In genomic region chr5:69370335-69370734, GRCh38 we compare ENCODE assay signal across 8 cellular contexts. TPM values are rescaled to one million over a fixed set of nuclear protein-coding genes. Genes with fewer than 3 reads are reported as not detected.
DNase-seq lines count a peak whose midpoint lies in the region; ATAC-seq, FAIRE-seq and TF ChIP-seq lines count a peak whose summit lies in the region.
"Not testable (repeated sequence)": the region's sequence is repeated elsewhere in the genome, so short reads cannot be mapped to it uniquely, and the experiment has no call there.

No MANE protein-coding gene starts in this region.

- intact Hi-C loops in CD4-positive, alpha-beta T cell (cut with DNase I, micrococcal nuclease): loop anchor here in 1 of 2 experiments (5.0 kb wide), 1 partner anchor 138 kb away; the partner anchor contains the start of gene CDK7
- intact Hi-C loops in HepG2 (cut with micrococcal nuclease; ENCODE audit: unreplicated experiment); pancreas (cut with DNase I): not testable (repeated sequence)

- POLR2A ChIA-PET in CD4-positive, alpha-beta T cell (lab: Charles Lee): interaction anchor here (1.7 to 2.1 kb wide), 3 partner anchors 37 to 277 kb away, joined by 10 to 17 read pairs (median 11); partner anchors contain the start of genes CCDC125, CDK7 and SLC30A5
- POLR2A ChIA-PET in HepG2 (lab: Yijun Ruan, JAX): interaction anchor here (0.6 to 1.2 kb wide), 2 partner anchors 35 to 148 kb away, joined by 3 read pairs; no protein-coding TSS in a partner anchor

- H3K4me3 ChIP-seq in HUES64 (ENCODE audit: low read length) (peak overlapping the region; percentile 74), adipocyte (ENCODE audit: low read length) (peak overlapping the region; percentile 95), epithelial cell of proximal tubule (ENCODE audit: low read depth, low read length) (peak overlapping the region; percentile 91), HepG2 (replicated peaks in 1 of 3; ENCODE audit: insufficient read depth in 1 of 3, low read depth in 2 of 3, low read length in 3 of 3) (peak overlapping the region; percentile 88 to 99 (median 93)), pancreas (peak overlapping the region; percentile 66 to 85 (median 73)), thymus (ENCODE audit: low read length) (peak overlapping the region; percentile 98)

- H3K4me1 ChIP-seq in HUES64 (ENCODE audit: insufficient read depth, low read length) (peaks cover 14% of the 10 kb centered on the region; the same call in 1 of the 2 replicates), adipocyte (ENCODE audit: control insufficient read depth, insufficient read depth, low read length) (peaks cover 24% of the 10 kb centered on the region), HepG2 (ENCODE audit: insufficient read depth, low read length) (peaks cover 41% of the 10 kb centered on the region), pancreas (peaks cover 5 to 18% (median 6%) of the 10 kb centered on the region in 3 donors)
- H3K4me1 ChIP-seq in thymus (ENCODE audit: control insufficient read depth, insufficient read depth, low read length): not testable (repeated sequence)

- FAIRE-seq in HepG2 (lab: Jason Lieb, UNC); pancreas (lab: Jason Lieb, UNC): not testable (repeated sequence)

- not testable (repeated sequence) for TF ChIP-seq RAD21 in HepG2 (CRISPR knock-in tag; IDR thresholded peaks at IDR 0.05)

- CTCF ChIA-PET in CD4-positive, alpha-beta T cell (lab: Charles Lee): interaction anchor here (1.0 to 1.2 kb wide), 3 partner anchors 36 to 327 kb away, joined by 3 to 7 read pairs (median 4); partner anchors contain the start of gene SLC30A5
- CTCF ChIA-PET in HepG2 (lab: Yijun Ruan, JAX; ENCODE audit: low intra/inter-chr PET ratio, low total read pairs): not testable (repeated sequence)

- ATAC-seq in CD4-positive, alpha-beta T cell (ENCODE audit: poor library complexity); T-helper 17 cell; HepG2; pancreas: not testable (repeated sequence)

- peaks cover 12% of the 10 kb centered on the region for H4K20me1 ChIP-seq in HepG2 (ENCODE audit: insufficient read depth, low read length)

- H3K27me3 Mint-ChIP-seq in CD4-positive, alpha-beta T cell; T-helper 17 cell: not testable (repeated sequence)

- H3K9ac ChIP-seq in HUES64 (ENCODE audit: low read depth, low read length) (peak overlapping the region; percentile 98), adipocyte (ENCODE audit: low read length) (peak overlapping the region; percentile 99), HepG2 (ENCODE audit: insufficient read depth, low read depth, low read length) (peak overlapping the region; percentile 95)

- BruUV-seq in HepG2 (replicated peaks; lab: Mats Ljungman, UMichigan): TSS peak; percentile 66

- not testable (repeated sequence) for TF ChIP-seq POLR2A in HepG2 (IDR thresholded peaks at IDR 0.05; ENCODE audit: insufficient read depth in 1 of 2, low read depth in 2 of 2, low read length in 2 of 2)

- DNase-seq in CD4-positive, alpha-beta T cell; T-helper 17 cell; adipocyte (ENCODE audit: low read depth); epithelial cell of proximal tubule (ENCODE audit: low read depth); HepG2 (ENCODE audit: low spot score); pancreas: not testable (repeated sequence)

- not testable (repeated sequence) for TF ChIP-seq EP300 in HepG2 (IDR thresholded peaks at IDR 0.05; ENCODE audit: low read depth in 2 of 2, low read length in 2 of 2); HepG2 (CRISPR knock-in tag; IDR thresholded peaks at IDR 0.05; ENCODE audit: borderline replicate concordance)

- peak overlapping the region; percentile 81 for H3K4me2 ChIP-seq in HepG2 (ENCODE audit: low read depth, low read length)

- peak overlapping the region; percentile 98 for H3K27ac ChIP-seq in CD4-positive, alpha-beta T cell (ENCODE audit: low read depth, low read length)
- H3K27ac ChIP-seq in HUES64 (ENCODE audit: low read depth, low read length); thymus (ENCODE audit: low read depth): not testable (repeated sequence)
- peak overlapping the region; percentile 100 for H3K27ac ChIP-seq in HepG2 (ENCODE audit: extremely low read length, insufficient read depth, low read length)
- peak overlapping the region in 2 of 4 donors; percentile 98 to 100 for H3K27ac ChIP-seq in pancreas

- peak overlapping the region; percentile 98 for H3K27ac Mint-ChIP-seq in CD4-positive, alpha-beta T cell
- peak overlapping the region; percentile 95 for H3K27ac Mint-ChIP-seq in T-helper 17 cell

- H3K4me3 Mint-ChIP-seq in CD4-positive, alpha-beta T cell: peak overlapping the region; percentile 92
- peak overlapping the region; percentile 95 for H3K4me3 Mint-ChIP-seq in T-helper 17 cell

- peaks cover 49% of the 10 kb centered on the region for H3K4me1 Mint-ChIP-seq in CD4-positive, alpha-beta T cell (ENCODE audit: low read depth)
- peaks cover 19% of the 10 kb centered on the region for H3K4me1 Mint-ChIP-seq in T-helper 17 cell

- in situ Hi-C loops in HepG2 (cut with HindIII; ENCODE audit: extremely low pct_ligation_motif_present, low pct_unique_long_range_greater_than_20kb): not testable (repeated sequence)

- H3K9me3 Mint-ChIP-seq in CD4-positive, alpha-beta T cell: not testable (repeated sequence)

- H3K9me3 ChIP-seq in CD4-positive, alpha-beta T cell (ENCODE audit: control insufficient read depth, low read length); HUES64 (ENCODE audit: insufficient read depth, low read depth, low read length); T-helper 17 cell (ENCODE audit: control insufficient read depth, low read length, poor library complexity, severe bottlenecking); adipocyte (ENCODE audit: control insufficient read depth, low read length); HepG2 (ENCODE audit: low read length); pancreas; thymus (ENCODE audit: control insufficient read depth): not testable (repeated sequence)

- peaks cover 57% of the 10 kb centered on the region for H3K36me3 Mint-ChIP-seq in CD4-positive, alpha-beta T cell (ENCODE audit: low read depth)
- not testable (repeated sequence) for H3K36me3 Mint-ChIP-seq in T-helper 17 cell (ENCODE audit: low read depth)

- H2AFZ ChIP-seq in HepG2 (ENCODE audit: low read length): not testable (repeated sequence)

- H3K79me2 ChIP-seq in HepG2 (ENCODE audit: insufficient read depth, low read length): peaks cover 62% of the 10 kb centered on the region

- H3K27me3 ChIP-seq in CD4-positive, alpha-beta T cell (ENCODE audit: control insufficient read depth, insufficient read depth, low read length); HUES64 (ENCODE audit: insufficient read depth, low read length); adipocyte (replicated peaks; ENCODE audit: control insufficient read depth, insufficient read depth, low read length); HepG2 (ENCODE audit: control insufficient read depth in 1 of 2, insufficient read depth in 2 of 2, low read length in 2 of 2); pancreas; thymus (ENCODE audit: control insufficient read depth, insufficient read depth): not testable (repeated sequence)

- WGBS in HUES64: 3% methylated on average over 16 of the region's 16 CpGs
- 1% methylated on average over 16 of the region's 16 CpGs for WGBS in HepG2 (ENCODE audit: low lambda C conversion rate)
- 0 to 1% methylated on average over 16 of the region's 16 CpGs for WGBS in pancreas, 2 donors
- WGBS in thymus: 5% methylated on average over 16 of the region's 16 CpGs

- TF ChIP-seq CTCF in CD4-positive, alpha-beta T cell (IDR thresholded peaks at IDR 0.05); epithelial cell of proximal tubule (conservative IDR thresholded peaks at IDR 0.05; ENCODE audit: low read depth, low read length); HepG2 (CRISPR knock-in tag; IDR thresholded peaks at IDR 0.05); pancreas (IDR thresholded peaks at IDR 0.05): not testable (repeated sequence)

- H3K36me3 ChIP-seq in HUES64 (ENCODE audit: insufficient read depth, low read length) (peaks cover 39% of the 10 kb centered on the region), adipocyte (ENCODE audit: control insufficient read depth, insufficient read depth, low read length, severe bottlenecking) (peaks cover 27% of the 10 kb centered on the region), HepG2 (replicated peaks in 1 of 2; ENCODE audit: control insufficient read depth in 1 of 2, insufficient read depth in 2 of 2, low read length in 2 of 2) (peaks cover 5 to 21% of the 10 kb centered on the region in 2 experiments; a peak in 4 of 5 replicates), pancreas (peaks cover 0 to 17% (median 9%) of the 10 kb centered on the region in 3 donors)
- not testable (repeated sequence) for H3K36me3 ChIP-seq in thymus (ENCODE audit: control insufficient read depth, insufficient read depth)

RNA-seq across cellular contexts. Expression of gene RAD17, which starts 0.7 kb away (rescaled TPM):
- total RNA-seq in CD4-positive, alpha-beta T cell: 10 to 100 TPM; 15.7 to 19.1 TPM
- 24.6 TPM for polyA plus RNA-seq in HUES64 (2013, experiment 1 of 2)
- polyA plus RNA-seq in HUES64 (2013, experiment 2 of 2): 28.0 TPM
- total RNA-seq in T-helper 17 cell (10 to 100 TPM; 19.9 TPM), epithelial cell of proximal tubule (12.4 and 19.5 TPM in 2 replicates), HepG2 (2016; rRNA removed; fragmentation: Illumina TruSeq; extraction: Trizol) (25.9 and 29.8 TPM in 2 replicates), pancreas (10 to 100 TPM in 5 of 6 donors, 1 to 10 TPM in 1; 8.0 to 15.3 (median 11.3) TPM)
- 9.4 and 11.1 TPM in 2 replicates for total RNA-seq in HepG2 (2016; cell fraction: cytosol; rRNA removed; fragmentation: Illumina TruSeq; extraction: Trizol; ENCODE audit: low read depth)
- 25.6 and 26.4 TPM in 2 replicates for total RNA-seq in HepG2 (2016; cell fraction: insoluble cytoplasmic fraction; rRNA removed; fragmentation: Illumina TruSeq; extraction: Trizol)
- 23.9 and 26.0 TPM in 2 replicates for total RNA-seq in HepG2 (2016; cell fraction: membrane; rRNA removed; fragmentation: Illumina TruSeq; extraction: Trizol)
- total RNA-seq in HepG2 (2016; cell fraction: nucleus; rRNA removed; fragmentation: Illumina TruSeq; extraction: Trizol): 27.9 and 35.1 TPM in 2 replicates
- polyA plus RNA-seq in HepG2 (2011; rRNA removed) (23.7 and 24.0 TPM in 2 replicates), pancreas (10 to 100 TPM in 1 of 2 donors, 1 to 10 TPM in 1; 9.5 to 16.8 TPM), thymus (28.3 TPM)
- 8.5 and 9.4 TPM in 2 replicates for polyA plus RNA-seq in HepG2 (2011; cell fraction: cytosol; rRNA removed)
- polyA plus RNA-seq in HepG2 (2011; cell fraction: nucleus; rRNA removed): 22.9 and 25.3 TPM in 2 replicates
- 15.5 and 20.1 TPM in 2 replicates for polyA plus RNA-seq in HepG2 (2012)
- polyA plus RNA-seq in HepG2 (2016; cell fraction: cytosol; fragmentation: Illumina TruSeq; extraction: Trizol; ENCODE audit: low read depth): 4.9 and 6.9 TPM in 2 replicates
- 25.8 and 28.2 TPM in 2 replicates for polyA plus RNA-seq in HepG2 (2016; cell fraction: insoluble cytoplasmic fraction; fragmentation: Illumina TruSeq; extraction: Trizol; ENCODE audit: low read depth)
- polyA plus RNA-seq in HepG2 (2016; cell fraction: membrane; fragmentation: Illumina TruSeq; extraction: Trizol; ENCODE audit: low read depth): 14.6 and 15.5 TPM in 2 replicates
- polyA plus RNA-seq in HepG2 (2016; cell fraction: nucleus; fragmentation: Illumina TruSeq; extraction: Trizol; ENCODE audit: insufficient read depth, low read depth): 41.9 and 44.3 TPM in 2 replicates
- 34.2 and 35.8 TPM in 2 replicates for polyA minus RNA-seq in HepG2 (2011; rRNA and poly(A)+ RNA removed; ENCODE audit: low replicate concordance)
- 9.0 and 12.0 TPM in 2 replicates for polyA minus RNA-seq in HepG2 (2011; cell fraction: cytosol; rRNA and poly(A)+ RNA removed)
- polyA minus RNA-seq in HepG2 (2011; cell fraction: nucleus; rRNA and poly(A)+ RNA removed): 56.1 and 59.7 TPM in 2 replicates

RNA-seq across cellular contexts. Expression of gene AK6, which starts 1.0 kb away (rescaled TPM):
- 10 to 100 TPM in 1 of 2 experiments, 1 to 10 TPM in 1; 8.2 to 10.6 TPM for total RNA-seq in CD4-positive, alpha-beta T cell
- 45.5 TPM for polyA plus RNA-seq in HUES64 (2013, experiment 1 of 2)
- 47.6 TPM for polyA plus RNA-seq in HUES64 (2013, experiment 2 of 2)
- total RNA-seq in T-helper 17 cell (10 to 100 TPM in 1 of 2 donors, 1 to 10 TPM in 1; 8.8 to 12.6 TPM), epithelial cell of proximal tubule (14.8 and 33.0 TPM in 2 replicates), HepG2 (2016; rRNA removed; fragmentation: Illumina TruSeq; extraction: Trizol) (77.2 and 123 TPM in 2 replicates), pancreas (10 to 100 TPM in 4 of 6 donors, 1 to 10 TPM in 2; 8.4 to 16.3 (median 13.0) TPM)
- 19.9 and 26.6 TPM in 2 replicates for total RNA-seq in HepG2 (2016; cell fraction: cytosol; rRNA removed; fragmentation: Illumina TruSeq; extraction: Trizol; ENCODE audit: low read depth)
- total RNA-seq in HepG2 (2016; cell fraction: insoluble cytoplasmic fraction; rRNA removed; fragmentation: Illumina TruSeq; extraction: Trizol): 86.9 and 113 TPM in 2 replicates
- 29.6 and 39.6 TPM in 2 replicates for total RNA-seq in HepG2 (2016; cell fraction: membrane; rRNA removed; fragmentation: Illumina TruSeq; extraction: Trizol)
- total RNA-seq in HepG2 (2016; cell fraction: nucleus; rRNA removed; fragmentation: Illumina TruSeq; extraction: Trizol): 30.1 and 40.3 TPM in 2 replicates
- polyA plus RNA-seq in HepG2 (2011; rRNA removed) (23.9 and 31.1 TPM in 2 replicates), pancreas (10 to 100 TPM; 27.3 to 28.5 TPM), thymus (69.4 TPM)
- 7.2 and 13.4 TPM in 2 replicates for polyA plus RNA-seq in HepG2 (2011; cell fraction: cytosol; rRNA removed)
- polyA plus RNA-seq in HepG2 (2011; cell fraction: nucleus; rRNA removed): 5.2 and 7.5 TPM in 2 replicates
- 58.7 and 68.0 TPM in 2 replicates for polyA plus RNA-seq in HepG2 (2012)
- polyA plus RNA-seq in HepG2 (2016; cell fraction: cytosol; fragmentation: Illumina TruSeq; extraction: Trizol; ENCODE audit: low read depth): 27.2 and 28.8 TPM in 2 replicates
- polyA plus RNA-seq in HepG2 (2016; cell fraction: insoluble cytoplasmic fraction; fragmentation: Illumina TruSeq; extraction: Trizol; ENCODE audit: low read depth): 115 and 135 TPM in 2 replicates
- 30.4 and 34.6 TPM in 2 replicates for polyA plus RNA-seq in HepG2 (2016; cell fraction: membrane; fragmentation: Illumina TruSeq; extraction: Trizol; ENCODE audit: low read depth)
- 58.3 and 67.4 TPM in 2 replicates for polyA plus RNA-seq in HepG2 (2016; cell fraction: nucleus; fragmentation: Illumina TruSeq; extraction: Trizol; ENCODE audit: insufficient read depth, low read depth)
- polyA minus RNA-seq in HepG2 (2011; rRNA and poly(A)+ RNA removed; ENCODE audit: low replicate concordance): 1.1 and 3.2 TPM in 2 replicates
- polyA minus RNA-seq in HepG2 (2011; cell fraction: cytosol; rRNA and poly(A)+ RNA removed): 8.1 and 9.9 TPM in 2 replicates
- polyA minus RNA-seq in HepG2 (2011; cell fraction: nucleus; rRNA and poly(A)+ RNA removed): 8.4 and 11.6 TPM in 2 replicates

RNA-seq across cellular contexts. Expression of gene TAF9, which starts 1.0 kb away (rescaled TPM):
- 10 to 100 TPM; 53.8 to 54.2 TPM for total RNA-seq in CD4-positive, alpha-beta T cell
- 99.0 TPM for polyA plus RNA-seq in HUES64 (2013, experiment 1 of 2)
- 105 TPM for polyA plus RNA-seq in HUES64 (2013, experiment 2 of 2)
- total RNA-seq in T-helper 17 cell (10 to 100 TPM; 44.3 to 45.5 TPM), epithelial cell of proximal tubule (34.5 and 79.5 TPM in 2 replicates), HepG2 (2016; rRNA removed; fragmentation: Illumina TruSeq; extraction: Trizol) (113 and 158 TPM in 2 replicates), pancreas (10 to 100 TPM; 15.6 to 28.9 (median 24.0) TPM)
- total RNA-seq in HepG2 (2016; cell fraction: cytosol; rRNA removed; fragmentation: Illumina TruSeq; extraction: Trizol; ENCODE audit: low read depth): 89.1 and 123 TPM in 2 replicates
- total RNA-seq in HepG2 (2016; cell fraction: insoluble cytoplasmic fraction; rRNA removed; fragmentation: Illumina TruSeq; extraction: Trizol): 117 and 158 TPM in 2 replicates
- 138 and 162 TPM in 2 replicates for total RNA-seq in HepG2 (2016; cell fraction: membrane; rRNA removed; fragmentation: Illumina TruSeq; extraction: Trizol)
- total RNA-seq in HepG2 (2016; cell fraction: nucleus; rRNA removed; fragmentation: Illumina TruSeq; extraction: Trizol): 53.5 and 61.0 TPM in 2 replicates
- polyA plus RNA-seq in HepG2 (2011; rRNA removed) (163 and 218 TPM in 2 replicates), pancreas (10 to 100 TPM; 25.2 to 34.8 TPM), thymus (110 TPM)
- polyA plus RNA-seq in HepG2 (2011; cell fraction: cytosol; rRNA removed): 120 and 161 TPM in 2 replicates
- 61.6 and 88.4 TPM in 2 replicates for polyA plus RNA-seq in HepG2 (2011; cell fraction: nucleus; rRNA removed)
- 126 and 134 TPM in 2 replicates for polyA plus RNA-seq in HepG2 (2012)
- polyA plus RNA-seq in HepG2 (2016; cell fraction: cytosol; fragmentation: Illumina TruSeq; extraction: Trizol; ENCODE audit: low read depth): 140 and 201 TPM in 2 replicates
- 215 and 221 TPM in 2 replicates for polyA plus RNA-seq in HepG2 (2016; cell fraction: insoluble cytoplasmic fraction; fragmentation: Illumina TruSeq; extraction: Trizol; ENCODE audit: low read depth)
- 169 and 209 TPM in 2 replicates for polyA plus RNA-seq in HepG2 (2016; cell fraction: membrane; fragmentation: Illumina TruSeq; extraction: Trizol; ENCODE audit: low read depth)
- polyA plus RNA-seq in HepG2 (2016; cell fraction: nucleus; fragmentation: Illumina TruSeq; extraction: Trizol; ENCODE audit: insufficient read depth, low read depth): 106 and 107 TPM in 2 replicates
- 35.6 and 91.9 TPM in 2 replicates for polyA minus RNA-seq in HepG2 (2011; rRNA and poly(A)+ RNA removed; ENCODE audit: low replicate concordance)
- 50.7 and 61.5 TPM in 2 replicates for polyA minus RNA-seq in HepG2 (2011; cell fraction: cytosol; rRNA and poly(A)+ RNA removed)
- 67.7 and 76.2 TPM in 2 replicates for polyA minus RNA-seq in HepG2 (2011; cell fraction: nucleus; rRNA and poly(A)+ RNA removed)

RNA-seq across cellular contexts. Expression of gene CCDC125, which starts 37.7 kb away (rescaled TPM):
- 1 to 10 TPM; 5.6 to 6.4 TPM for total RNA-seq in CD4-positive, alpha-beta T cell
- 3.9 TPM for polyA plus RNA-seq in HUES64 (2013, experiment 1 of 2)
- 5.3 TPM for polyA plus RNA-seq in HUES64 (2013, experiment 2 of 2)
- total RNA-seq in T-helper 17 cell (1 to 10 TPM; 3.4 to 5.3 TPM), epithelial cell of proximal tubule (4.8 and 5.8 TPM in 2 replicates), HepG2 (2016; rRNA removed; fragmentation: Illumina TruSeq; extraction: Trizol) (7.5 and 12.4 TPM in 2 replicates), pancreas (10 to 100 TPM in 1 of 6 donors, 1 to 10 TPM in 5; 4.2 to 10.9 (median 6.3) TPM)
- total RNA-seq in HepG2 (2016; cell fraction: cytosol; rRNA removed; fragmentation: Illumina TruSeq; extraction: Trizol; ENCODE audit: low read depth): 6.2 and 6.8 TPM in 2 replicates
- total RNA-seq in HepG2 (2016; cell fraction: insoluble cytoplasmic fraction; rRNA removed; fragmentation: Illumina TruSeq; extraction: Trizol): 8.2 and 10.5 TPM in 2 replicates
- 5.3 and 5.8 TPM in 2 replicates for total RNA-seq in HepG2 (2016; cell fraction: membrane; rRNA removed; fragmentation: Illumina TruSeq; extraction: Trizol)
- 5.4 and 7.7 TPM in 2 replicates for total RNA-seq in HepG2 (2016; cell fraction: nucleus; rRNA removed; fragmentation: Illumina TruSeq; extraction: Trizol)
- polyA plus RNA-seq in HepG2 (2011; rRNA removed) (3.6 and 5.3 TPM in 2 replicates), pancreas (1 to 10 TPM; 3.2 to 3.4 TPM), thymus (7.8 TPM)
- polyA plus RNA-seq in HepG2 (2011; cell fraction: cytosol; rRNA removed): 1.7 and 2.2 TPM in 2 replicates
- polyA plus RNA-seq in HepG2 (2011; cell fraction: nucleus; rRNA removed): 4.8 and 5.1 TPM in 2 replicates
- polyA plus RNA-seq in HepG2 (2012): 4.0 and 7.1 TPM in 2 replicates
- polyA plus RNA-seq in HepG2 (2016; cell fraction: cytosol; fragmentation: Illumina TruSeq; extraction: Trizol; ENCODE audit: low read depth): 0.85 and 1.3 TPM in 2 replicates
- 8.6 and 9.1 TPM in 2 replicates for polyA plus RNA-seq in HepG2 (2016; cell fraction: insoluble cytoplasmic fraction; fragmentation: Illumina TruSeq; extraction: Trizol; ENCODE audit: low read depth)
- polyA plus RNA-seq in HepG2 (2016; cell fraction: membrane; fragmentation: Illumina TruSeq; extraction: Trizol; ENCODE audit: low read depth): 2.4 and 2.7 TPM in 2 replicates
- polyA plus RNA-seq in HepG2 (2016; cell fraction: nucleus; fragmentation: Illumina TruSeq; extraction: Trizol; ENCODE audit: insufficient read depth, low read depth): 9.9 and 11.3 TPM in 2 replicates
- 1.7 and 4.1 TPM in 2 replicates for polyA minus RNA-seq in HepG2 (2011; rRNA and poly(A)+ RNA removed; ENCODE audit: low replicate concordance)
- polyA minus RNA-seq in HepG2 (2011; cell fraction: cytosol; rRNA and poly(A)+ RNA removed): 4.3 and 5.8 TPM in 2 replicates
- polyA minus RNA-seq in HepG2 (2011; cell fraction: nucleus; rRNA and poly(A)+ RNA removed): 8.6 and 14.5 TPM in 2 replicates

RNA-seq across cellular contexts. Expression of gene MARVELD2, which starts 44.6 kb away (rescaled TPM):
- total RNA-seq in CD4-positive, alpha-beta T cell: under 1 TPM; 0.14 to 0.19 TPM
- 8.1 TPM for polyA plus RNA-seq in HUES64 (2013, experiment 1 of 2)
- polyA plus RNA-seq in HUES64 (2013, experiment 2 of 2): 8.4 TPM
- total RNA-seq in T-helper 17 cell (under 1 TPM; 0.12 to 0.26 TPM), epithelial cell of proximal tubule (12.6 and 13.1 TPM in 2 replicates), HepG2 (2016; rRNA removed; fragmentation: Illumina TruSeq; extraction: Trizol) (13.0 and 15.4 TPM in 2 replicates), pancreas (10 to 100 TPM; 15.5 to 34.7 (median 21.0) TPM)
- total RNA-seq in HepG2 (2016; cell fraction: cytosol; rRNA removed; fragmentation: Illumina TruSeq; extraction: Trizol; ENCODE audit: low read depth): 7.1 and 7.3 TPM in 2 replicates
- total RNA-seq in HepG2 (2016; cell fraction: insoluble cytoplasmic fraction; rRNA removed; fragmentation: Illumina TruSeq; extraction: Trizol): 12.0 and 14.4 TPM in 2 replicates
- total RNA-seq in HepG2 (2016; cell fraction: membrane; rRNA removed; fragmentation: Illumina TruSeq; extraction: Trizol): 8.1 and 9.4 TPM in 2 replicates
- 14.4 and 14.8 TPM in 2 replicates for total RNA-seq in HepG2 (2016; cell fraction: nucleus; rRNA removed; fragmentation: Illumina TruSeq; extraction: Trizol)
- polyA plus RNA-seq in HepG2 (2011; rRNA removed) (10.7 and 11.1 TPM in 2 replicates), pancreas (1 to 10 TPM; 4.0 to 5.6 TPM), thymus (2.8 TPM)
- polyA plus RNA-seq in HepG2 (2011; cell fraction: cytosol; rRNA removed): 8.3 and 11.7 TPM in 2 replicates
- 3.0 and 4.0 TPM in 2 replicates for polyA plus RNA-seq in HepG2 (2011; cell fraction: nucleus; rRNA removed)
- 6.6 and 7.6 TPM in 2 replicates for polyA plus RNA-seq in HepG2 (2012)
- polyA plus RNA-seq in HepG2 (2016; cell fraction: cytosol; fragmentation: Illumina TruSeq; extraction: Trizol; ENCODE audit: low read depth): 1.1 TPM in 2 replicates
- polyA plus RNA-seq in HepG2 (2016; cell fraction: insoluble cytoplasmic fraction; fragmentation: Illumina TruSeq; extraction: Trizol; ENCODE audit: low read depth): 7.6 and 8.3 TPM in 2 replicates
- polyA plus RNA-seq in HepG2 (2016; cell fraction: membrane; fragmentation: Illumina TruSeq; extraction: Trizol; ENCODE audit: low read depth): 2.7 and 3.0 TPM in 2 replicates
- 11.7 and 12.6 TPM in 2 replicates for polyA plus RNA-seq in HepG2 (2016; cell fraction: nucleus; fragmentation: Illumina TruSeq; extraction: Trizol; ENCODE audit: insufficient read depth, low read depth)
- 20.4 and 23.3 TPM in 2 replicates for polyA minus RNA-seq in HepG2 (2011; rRNA and poly(A)+ RNA removed; ENCODE audit: low replicate concordance)
- 15.7 and 20.1 TPM in 2 replicates for polyA minus RNA-seq in HepG2 (2011; cell fraction: cytosol; rRNA and poly(A)+ RNA removed)
- 12.5 and 18.4 TPM in 2 replicates for polyA minus RNA-seq in HepG2 (2011; cell fraction: nucleus; rRNA and poly(A)+ RNA removed)
